ENCODE assay signal across 22 cellular contexts in genomic region chr7:95026421-95027072, GRCh38.
"Had no signal": no experiment of that assay in that cellular context is flagged by ENCODE, and none has a peak within 500 bp of the region (broad histone marks: within the 10 kb centered on the region; RNA-seq: fewer than 3 reads in every experiment).

No MANE protein-coding gene starts in this region.

- H3K27me3 Mint-ChIP-seq: activated B cell treated with CpG ODN at 0.5 μM for 24 hours; stimulated activated naive CD8-positive, alpha-beta T cell treated with anti-CD3 and anti-CD28 coated beads, Interleukin-15, Interleukin-2, amounts not matched to agents 100 ng/mL and 50 ng/mL, for 24 hours had no signal

- H3K27me3 ChIP-seq: colonic mucosa, dorsolateral prefrontal cortex, heart left ventricle, tibial artery had no signal

- H3K4me1 ChIP-seq: colonic mucosa, parathyroid adenoma had no signal

- H3K9me3 ChIP-seq: colonic mucosa had no signal

- ATAC-seq: heart left ventricle; naive thymus-derived CD8-positive, alpha-beta T cell; right cardiac atrium had no signal

- H3K27ac ChIP-seq: colonic mucosa, dorsolateral prefrontal cortex, epithelial cell of prostate, heart left ventricle, parathyroid adenoma, tibial artery had no signal

- H3K4me3 ChIP-seq: colonic mucosa, heart left ventricle, lung, tibial artery had no signal

- H3K27ac Mint-ChIP-seq: activated B cell treated with CpG ODN at 0.5 μM for 24 hours; activated naive CD4-positive, alpha-beta T cell treated with anti-CD3 and anti-CD28 coated beads for 36 hours; naive thymus-derived CD8-positive, alpha-beta T cell; stimulated activated naive CD8-positive, alpha-beta T cell treated with anti-CD3 and anti-CD28 coated beads, Interleukin-15, Interleukin-2, amounts not matched to agents 100 ng/mL and 50 ng/mL, for 24 hours; T-helper 1 cell treated with Interleukin-12 subunit alpha and Interleukin-12 subunit beta and Interleukin-4 antibody, amounts not matched to agents 30 μg/mL and 1 μg/mL, for 36 hours had no signal

- H3K36me3 ChIP-seq: colonic mucosa, heart left ventricle, tibial artery had no signal

- H3K4me1 Mint-ChIP-seq: activated B cell treated with CpG ODN at 0.5 μM for 24 hours; naive thymus-derived CD8-positive, alpha-beta T cell had no signal

- H3K4me3 Mint-ChIP-seq: activated B cell treated with CpG ODN at 0.5 μM for 24 hours; activated naive CD4-positive, alpha-beta T cell treated with anti-CD3 and anti-CD28 coated beads for 36 hours; stimulated activated naive CD8-positive, alpha-beta T cell treated with anti-CD3 and anti-CD28 coated beads, Interleukin-15, Interleukin-2, amounts not matched to agents 100 ng/mL and 50 ng/mL, for 24 hours; T-helper 1 cell treated with Interleukin-12 subunit alpha and Interleukin-12 subunit beta and Interleukin-4 antibody, amounts not matched to agents 30 μg/mL and 1 μg/mL, for 36 hours had no signal

- H3K9ac ChIP-seq: parathyroid adenoma had no signal

- DNase-seq: activated B cell treated with CpG ODN at 0.5 μM for 24 hours; activated CD4-positive, alpha-beta T cell treated with anti-CD3 and anti-CD28 coated beads for 4 hours; activated CD4-positive, alpha-beta T cell treated with anti-CD3 and anti-CD28 coated beads, Interleukin-2, amount 50 U/mL, for 48 hours; activated effector memory CD4-positive, alpha-beta T cell treated with Interleukin-2 at 50 U/mL for 16 hours; activated naive CD4-positive, alpha-beta T cell treated with anti-CD3 and anti-CD28 coated beads for 36 hours; activated T-cell treated with anti-CD3 and anti-CD28 coated beads, Interleukin-2, amount 50 U/mL, for 48 hours; amygdala; dorsolateral prefrontal cortex; naive thymus-derived CD8-positive, alpha-beta T cell; stimulated activated CD4-positive, alpha-beta T cell treated with anti-CD3 and anti-CD28 coated beads, Interleukin-12 subunit alpha, Interleukin-12 subunit beta, amount 100 ng/mL, for 4 hours; stimulated activated CD4-positive, alpha-beta T cell treated with anti-CD3 and anti-CD28 coated beads, Interleukin-1b, Interleukin-23, amount 100 ng/mL, for 48 hours; substantia nigra; T1000; tibial artery had no signal
